8 cellular contexts compared by ENCODE assay signal in the genomic region with DNA sequence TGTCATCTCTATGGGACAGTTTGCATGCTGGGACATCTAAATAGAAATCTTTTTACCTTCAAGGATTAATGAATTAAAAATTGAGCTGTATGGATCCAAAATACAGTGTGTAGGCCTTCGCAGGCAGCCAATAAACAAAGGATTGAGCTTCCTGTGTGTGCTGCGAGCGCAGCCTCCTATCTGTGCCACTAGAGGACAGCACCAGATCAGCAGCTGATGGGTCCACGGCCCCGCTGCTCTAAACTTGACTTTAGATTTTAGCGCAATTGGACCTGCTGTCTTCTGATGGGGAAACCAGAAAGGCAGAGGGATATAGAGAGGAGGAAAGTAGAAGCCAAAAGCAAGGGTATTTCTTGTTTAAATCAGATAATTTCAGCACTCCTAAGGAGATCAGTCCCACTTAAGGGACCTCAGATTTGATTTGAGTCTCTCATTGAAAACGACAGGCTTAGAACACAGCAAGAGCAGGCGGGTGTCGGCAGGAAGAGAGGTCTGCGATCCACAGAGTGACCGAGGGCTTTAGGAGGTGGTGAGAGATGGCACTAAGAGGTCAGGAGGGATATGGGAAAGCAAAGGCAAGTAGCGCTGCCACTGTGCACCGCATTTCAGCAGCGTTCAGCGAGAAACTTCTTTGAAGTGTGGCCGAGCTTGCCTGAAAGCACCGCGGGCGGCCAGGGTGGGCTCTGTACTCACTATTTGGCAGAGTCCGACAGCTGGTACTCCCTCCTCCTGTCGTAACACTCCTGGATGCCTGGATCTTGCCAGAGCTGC.
A peak's percentile ranks its signal among the peaks of the same experiment; 100 is the strongest.
DNase-seq lines count a peak whose midpoint lies in the region; ATAC-seq and TF ChIP-seq lines count a peak whose summit lies in the region.

No MANE protein-coding gene starts in this region.

- TF ChIP-seq CTCF in esophagus squamous epithelium (IDR thresholded peaks at IDR 0.05), result peak; percentile 55 to 92 (median 86)
- peak; percentile 58 for TF ChIP-seq CTCF in natural killer cell (IDR thresholded peaks at IDR 0.05)
- TF ChIP-seq CTCF in testis (IDR thresholded peaks at IDR 0.05), result peak; percentile 35 to 85 (median 69)

- ATAC-seq in GM18511 (IDR thresholded peaks at IDR 0.05; ENCODE audit: unreplicated experiment), result peak; percentile 87
- ATAC-seq in HG03066 (IDR thresholded peaks at IDR 0.05; ENCODE audit: low read depth, unreplicated experiment), result peak; percentile 80
- peak; percentile 91 for ATAC-seq in activated CD8-positive, alpha-beta memory T cell treated with anti-CD3 and anti-CD28 coated beads, Interleukin-2, amount 10 ng/mL, durations not matched to agents 7 days and 5 days
- peak; percentile 47 to 83 (median 68) for ATAC-seq in natural killer cell

- peaks cover 4% of the 10 kb centered on the region for H3K4me1 Mint-ChIP-seq in activated CD8-positive, alpha-beta memory T cell treated with anti-CD3 and anti-CD28 coated beads, Interleukin-2, amount 10 ng/mL, durations not matched to agents 7 days and 5 days
- peaks cover 0 to 4% of the 10 kb centered on the region in 2 donors for H3K4me1 Mint-ChIP-seq in natural killer cell

- no peaks in the 10 kb centered on the region for H3K4me1 ChIP-seq in esophagus squamous epithelium
- no peaks in the 10 kb centered on the region for H3K4me1 ChIP-seq in testis

- H3K36me3 ChIP-seq in esophagus squamous epithelium (no peaks in the 10 kb centered on the region), testis (ENCODE audit: low read depth, missing control alignments) (no peaks in the 10 kb centered on the region)

- H3K27ac Mint-ChIP-seq in activated CD8-positive, alpha-beta memory T cell treated with anti-CD3 and anti-CD28 coated beads, Interleukin-2, amount 10 ng/mL, durations not matched to agents 7 days and 5 days, result no peak overlapping the region
- no peak overlapping the region for H3K27ac Mint-ChIP-seq in natural killer cell

- WGBS in esophagus squamous epithelium, 2 donors, result 60 to 72% methylated on average over 15 to 21 of the region's 21 CpGs
- WGBS in testis, 2 donors, result 60 to 66% methylated on average over 21 of the region's 21 CpGs

- H3K27me3 ChIP-seq in esophagus squamous epithelium, result no peaks in the 10 kb centered on the region
- H3K27me3 ChIP-seq in testis, result no peaks in the 10 kb centered on the region

- DNase-seq in Ammon's horn (ENCODE audit: low spot score) (peak; percentile 91), NCI-H345 treated with DMSO at 0.1 percent for 48 hours (lab: John Stamatoyannopoulos, UW; ENCODE audit: unreplicated experiment) (peak; percentile 58), esophagus squamous epithelium (lab: John Stamatoyannopoulos, UW) (no peak), natural killer cell (no peak), testis (peak; percentile 77)
- peak; percentile 65 for DNase-seq in activated CD8-positive, alpha-beta memory T cell treated with anti-CD3 and anti-CD28 coated beads, Interleukin-2, amount 10 ng/mL, durations not matched to agents 7 days and 5 days

- intact Hi-C loops in esophagus squamous epithelium (cut with DNase I) (no loop called here), natural killer cell (cut with micrococcal nuclease) (no loop called here), testis (cut with DNase I; ENCODE audit: low total_unique reads) (no loop called here)

- H3K4me3 ChIP-seq in esophagus squamous epithelium (no peak overlapping the region), testis (no peak overlapping the region)

- H3K4me3 Mint-ChIP-seq in activated CD8-positive, alpha-beta memory T cell treated with anti-CD3 and anti-CD28 coated beads, Interleukin-2, amount 10 ng/mL, durations not matched to agents 7 days and 5 days, result no peak overlapping the region
- no peak overlapping the region for H3K4me3 Mint-ChIP-seq in natural killer cell

- no peak overlapping the region for H3K27ac ChIP-seq in esophagus squamous epithelium
- H3K27ac ChIP-seq in testis, result no peak overlapping the region

- H3K36me3 Mint-ChIP-seq in activated CD8-positive, alpha-beta memory T cell treated with anti-CD3 and anti-CD28 coated beads, Interleukin-2, amount 10 ng/mL, durations not matched to agents 7 days and 5 days, result no peaks in the 10 kb centered on the region
- H3K36me3 Mint-ChIP-seq in natural killer cell, result no peaks in the 10 kb centered on the region

- CTCF ChIA-PET in activated CD8-positive, alpha-beta memory T cell treated with anti-CD3 and anti-CD28 coated beads, Interleukin-2, amount 10 ng/mL, durations not matched to agents 7 days and 5 days (lab: Charles Lee), result interaction anchor here (0.7 to 5.2 kb wide), 27 partner anchors 8 to 603 kb away, joined by 3 to 65 read pairs (median 4); no protein-coding TSS in a partner anchor

- no peak for TF ChIP-seq POLR2A in esophagus squamous epithelium (IDR thresholded peaks at IDR 0.05)
- no peak for TF ChIP-seq POLR2A in testis (IDR thresholded peaks at IDR 0.05)

- H3K27me3 Mint-ChIP-seq in activated CD8-positive, alpha-beta memory T cell treated with anti-CD3 and anti-CD28 coated beads, Interleukin-2, amount 10 ng/mL, durations not matched to agents 7 days and 5 days, result peaks cover 6% of the 10 kb centered on the region
- H3K27me3 Mint-ChIP-seq in natural killer cell (ENCODE audit: low read depth in 2 of 2), result peaks cover 0 to 7% of the 10 kb centered on the region in 2 donors

- H3K9me3 Mint-ChIP-seq in activated CD8-positive, alpha-beta memory T cell treated with anti-CD3 and anti-CD28 coated beads, Interleukin-2, amount 10 ng/mL, durations not matched to agents 7 days and 5 days (ENCODE audit: low read depth), result no peaks in the 10 kb centered on the region
- no peaks in the 10 kb centered on the region for H3K9me3 Mint-ChIP-seq in natural killer cell

- H3K9me3 ChIP-seq in esophagus squamous epithelium (no peaks in the 10 kb centered on the region), testis (no peaks in the 10 kb centered on the region)

Comparison
In these comparisons a context has a peak if more than half of its experiments do, and no peak if none do; other contexts are left out.
1. DNase-seq: peak in Ammon's horn (single experiment), NCI-H345 treated with DMSO at 0.1 percent for 48 hours (single experiment), activated CD8-positive, alpha-beta memory T cell treated with anti-CD3 and anti-CD28 coated beads, Interleukin-2, amount 10 ng/mL, durations not matched to agents 7 days and 5 days (single experiment) and testis (single experiment); none in esophagus squamous epithelium (single experiment) and natural killer cell (single experiment).
2. Peak in every context shown above with its lines, with median percentiles within 50 percentile points of each other: ATAC-seq and CTCF ChIP-seq.